In the genomic region with DNA sequence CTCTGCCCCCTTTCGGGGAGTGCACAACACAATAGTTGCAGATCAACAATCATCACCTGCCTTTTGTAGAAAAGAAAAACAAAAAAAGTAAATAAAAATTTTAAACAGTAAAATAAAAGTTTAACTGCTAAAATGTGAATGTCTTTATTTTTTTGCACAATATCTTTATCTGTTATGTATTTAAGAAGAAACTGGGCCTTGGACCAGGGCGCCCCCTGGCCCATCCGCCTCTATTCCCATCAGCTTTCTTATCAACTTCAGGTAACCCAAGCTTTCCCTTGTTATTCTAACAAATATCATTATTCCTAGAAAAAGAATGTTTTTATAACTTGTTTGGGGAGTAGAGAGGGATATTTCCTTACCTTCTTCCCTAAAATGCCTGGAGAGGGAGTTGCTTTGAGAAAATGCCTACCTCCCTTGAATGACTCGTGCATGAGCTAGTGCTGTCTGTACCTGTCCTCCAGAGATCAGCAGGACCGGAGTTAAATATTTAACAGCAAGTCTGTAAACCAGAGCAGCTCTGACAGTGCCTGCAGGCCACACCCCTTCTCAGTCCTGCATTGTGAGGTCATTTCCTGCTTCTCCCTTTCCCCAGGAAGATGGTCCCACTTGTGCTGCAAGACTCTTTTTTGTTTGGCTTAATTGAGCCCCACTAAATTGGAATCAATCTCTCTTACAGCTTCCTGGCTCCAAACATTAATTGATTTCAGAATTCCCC, we compare ENCODE assay signal across 1 cellular context.
TF ChIP-seq lines count a peak whose summit lies in the region.

No MANE protein-coding gene starts in this region.

TF ChIP-seq in K562, 482 proteins besides CTCF, POLR2A, EP300 and RAD21 (continued from another document):
- TF ChIP-seq, protein P1, sequence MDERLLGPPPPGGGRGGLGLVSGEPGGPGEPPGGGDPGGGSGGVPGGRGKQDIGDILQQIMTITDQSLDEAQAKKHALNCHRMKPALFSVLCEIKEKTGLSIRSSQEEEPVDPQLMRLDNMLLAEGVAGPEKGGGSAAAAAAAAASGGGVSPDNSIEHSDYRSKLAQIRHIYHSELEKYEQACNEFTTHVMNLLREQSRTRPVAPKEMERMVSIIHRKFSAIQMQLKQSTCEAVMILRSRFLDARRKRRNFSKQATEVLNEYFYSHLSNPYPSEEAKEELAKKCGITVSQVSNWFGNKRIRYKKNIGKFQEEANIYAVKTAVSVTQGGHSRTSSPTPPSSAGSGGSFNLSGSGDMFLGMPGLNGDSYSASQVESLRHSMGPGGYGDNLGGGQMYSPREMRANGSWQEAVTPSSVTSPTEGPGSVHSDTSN (CRISPR knock-in tag; IDR thresholded peaks at IDR 0.05; ENCODE audit: low read depth): no peak
- TF ChIP-seq, protein P1 (tag; conservative IDR thresholded peaks at IDR 0.05; ENCODE audit: low read depth): no peak
